ENCODE assay signal across 28 cellular contexts in genomic region chr15:48481802-48482201, GRCh38.
A peak's percentile ranks its signal among the peaks of the same experiment; 100 is the strongest.
DNase-seq lines count a peak whose midpoint lies in the region; TF ChIP-seq lines count a peak whose summit lies in the region.
"Had no signal": no experiment of that assay in that cellular context is flagged by ENCODE, and none has a peak within 500 bp of the region (broad histone marks: within the 10 kb centered on the region; RNA-seq: fewer than 3 reads in every experiment).

No MANE protein-coding gene starts in this region.

- no peak overlapping the region for H3K23ac ChIP-seq in mesendoderm (ENCODE audit: low read length)

- H2AK5ac ChIP-seq in mesendoderm (ENCODE audit: low read length) = no peak overlapping the region

- DNase-seq in EL = peak; percentile 67
- peak; percentile 24 for DNase-seq in Karpas-422
- peak; percentile 53 for DNase-seq in adipocyte (ENCODE audit: low read depth)
- DNase-seq in mesendoderm = peak; percentile 31
- DNase-seq in smooth muscle cell (lab: John Stamatoyannopoulos, UW; ENCODE audit: unreplicated experiment) = no peak
- DNase-seq in NCI-H82 (lab: John Stamatoyannopoulos, UW) = no peak
- DNase-seq in activated T-helper 1 cell treated with anti-CD3 and anti-CD28 coated beads, Interleukin-12 subunit alpha, Interleukin-12 subunit beta, Interleukin-2, Interleukin-4 antibody, amounts not matched to agents 30 ng/mL and 10 ng/mL and 1 ng/mL, durations not matched to agents 14 hours and 24 hours and 36 hours (ENCODE audit: low spot score) = no peak
- DNase-seq: activated CD4-positive, alpha-beta memory T cell treated with anti-CD3 and anti-CD28 coated beads, Interleukin-2, amount 10 ng/mL, durations not matched to agents 7 days and 5 days; activated CD8-positive, alpha-beta memory T cell treated with anti-CD3 and anti-CD28 coated beads, Interleukin-2, amount 50 U/mL, for 4 hours; activated naive CD4-positive, alpha-beta T cell treated with anti-CD3 and anti-CD28 coated beads for 36 hours; adrenal gland; DMS79 treated with DMSO at 0.1 percent for 48 hours; dorsolateral prefrontal cortex; GOT3; hippocampal formation; lower lobe of right lung; naive thymus-derived CD4-positive, alpha-beta T cell; NCI-H1092; NCI-H2081 treated with DMSO at 0.1 percent for 48 hours; right lobe of liver; stimulated activated CD4-positive, alpha-beta T cell treated with anti-CD3 and anti-CD28 coated beads, Interleukin-12 subunit alpha, Interleukin-12 subunit beta, amount 100 ng/mL, for 4 hours; stimulated activated CD4-positive, alpha-beta T cell treated with anti-CD3 and anti-CD28 coated beads, Interleukin-2, amount 100 ng/mL, for 48 hours; T-helper 2 cell; transverse colon had no signal

- H2BK5ac ChIP-seq in mesendoderm (ENCODE audit: low read length) = no peak overlapping the region

- H3K9me2 ChIP-seq in Karpas-422 (replicated peaks; ENCODE audit: insufficient read depth, low read length) = no peaks in the 10 kb centered on the region

- no peaks in the 10 kb centered on the region for H3K79me1 ChIP-seq in mesendoderm (ENCODE audit: low read length)

- no peak overlapping the region for H3K4me2 ChIP-seq in Karpas-422 (ENCODE audit: low read depth, low read length, poor library complexity, severe bottlenecking)
- no peak overlapping the region for H3K4me2 ChIP-seq in mesendoderm (ENCODE audit: low read length)
- no peak overlapping the region for H3K4me2 ChIP-seq in smooth muscle cell

- no peaks in the 10 kb centered on the region for H3K9me3 Mint-ChIP-seq in activated T-helper 1 cell treated with anti-CD3 and anti-CD28 coated beads, Interleukin-12 subunit alpha, Interleukin-12 subunit beta, Interleukin-2, Interleukin-4 antibody, amounts not matched to agents 30 ng/mL and 10 ng/mL and 1 ng/mL, durations not matched to agents 14 hours and 24 hours and 36 hours
- H3K9me3 Mint-ChIP-seq: activated CD4-positive, alpha-beta memory T cell treated with anti-CD3 and anti-CD28 coated beads, Interleukin-2, amount 10 ng/mL, durations not matched to agents 7 days and 5 days; activated naive CD4-positive, alpha-beta T cell treated with anti-CD3 and anti-CD28 coated beads for 36 hours; brain; naive thymus-derived CD4-positive, alpha-beta T cell had no signal

- no peak overlapping the region for H3K4me3 Mint-ChIP-seq in activated T-helper 1 cell treated with anti-CD3 and anti-CD28 coated beads, Interleukin-12 subunit alpha, Interleukin-12 subunit beta, Interleukin-2, Interleukin-4 antibody, amounts not matched to agents 30 ng/mL and 10 ng/mL and 1 ng/mL, durations not matched to agents 14 hours and 24 hours and 36 hours
- H3K4me3 Mint-ChIP-seq: activated CD4-positive, alpha-beta memory T cell treated with anti-CD3 and anti-CD28 coated beads, Interleukin-2, amount 10 ng/mL, durations not matched to agents 7 days and 5 days; activated naive CD4-positive, alpha-beta T cell treated with anti-CD3 and anti-CD28 coated beads for 36 hours; brain; CD14-positive monocyte; naive thymus-derived CD4-positive, alpha-beta T cell had no signal

- no peak overlapping the region for H3K27ac ChIP-seq in Karpas-422 (ENCODE audit: low read length)
- H3K27ac ChIP-seq in mesendoderm (ENCODE audit: low read depth, low read length) = no peak overlapping the region
- H3K27ac ChIP-seq in smooth muscle cell (ENCODE audit: low read depth) = no peak overlapping the region
- H3K27ac ChIP-seq: adrenal gland, lower lobe of right lung, prostate gland, right lobe of liver, RWPE1, transverse colon had no signal

- H4K8ac ChIP-seq in mesendoderm (ENCODE audit: low read depth, low read length) = no peak overlapping the region

- no peak overlapping the region for H3K4ac ChIP-seq in mesendoderm (ENCODE audit: low read depth, low read length)

- H3K18ac ChIP-seq in mesendoderm (ENCODE audit: low read length) = no peak overlapping the region

- no peak overlapping the region for H3K27ac Mint-ChIP-seq in activated T-helper 1 cell treated with anti-CD3 and anti-CD28 coated beads, Interleukin-12 subunit alpha, Interleukin-12 subunit beta, Interleukin-2, Interleukin-4 antibody, amounts not matched to agents 30 ng/mL and 10 ng/mL and 1 ng/mL, durations not matched to agents 14 hours and 24 hours and 36 hours
- H3K27ac Mint-ChIP-seq: activated CD4-positive, alpha-beta memory T cell treated with anti-CD3 and anti-CD28 coated beads, Interleukin-2, amount 10 ng/mL, durations not matched to agents 7 days and 5 days; activated naive CD4-positive, alpha-beta T cell treated with anti-CD3 and anti-CD28 coated beads for 36 hours; CD14-positive monocyte; naive thymus-derived CD4-positive, alpha-beta T cell had no signal

- H3K4me3 ChIP-seq in Karpas-422 (ENCODE audit: low read length) = no peak overlapping the region
- no peak overlapping the region for H3K4me3 ChIP-seq in adipocyte (ENCODE audit: low read length)
- H3K4me3 ChIP-seq in mesendoderm (ENCODE audit: low read length) = no peak overlapping the region
- no peak overlapping the region for H3K4me3 ChIP-seq in smooth muscle cell
- H3K4me3 ChIP-seq: adrenal gland, dorsolateral prefrontal cortex, lower lobe of right lung, prostate gland, right lobe of liver, transverse colon had no signal

- intact Hi-C loops in activated T-helper 1 cell treated with anti-CD3 and anti-CD28 coated beads, Interleukin-12 subunit alpha, Interleukin-12 subunit beta, Interleukin-2, Interleukin-4 antibody, amounts not matched to agents 30 ng/mL and 10 ng/mL and 1 ng/mL, durations not matched to agents 14 hours and 24 hours and 36 hours (cut with micrococcal nuclease) = no loop called here

- H3K9me3 ChIP-seq in Karpas-422 (ENCODE audit: low read length) = no peaks in the 10 kb centered on the region
- H3K9me3 ChIP-seq in adipocyte (ENCODE audit: control insufficient read depth, low read length) = no peaks in the 10 kb centered on the region
- H3K9me3 ChIP-seq in smooth muscle cell (replicated peaks; ENCODE audit: low read depth) = no peaks in the 10 kb centered on the region
- H3K9me3 ChIP-seq: adrenal gland, lower lobe of right lung, prostate gland, right lobe of liver, transverse colon had no signal

- H3K56ac ChIP-seq in mesendoderm (ENCODE audit: low read length) = no peak overlapping the region

- no peak overlapping the region for H4K5ac ChIP-seq in mesendoderm (ENCODE audit: low read length)

- peaks cover 4% of the 10 kb centered on the region for H3F3A ChIP-seq in smooth muscle cell (ENCODE audit: low read depth)

- H3K79me2 ChIP-seq in Karpas-422 (ENCODE audit: low read length) (no peaks in the 10 kb centered on the region), mesendoderm (ENCODE audit: control insufficient read depth, insufficient read depth, low read length) (no peaks in the 10 kb centered on the region), smooth muscle cell (ENCODE audit: low read depth) (no peaks in the 10 kb centered on the region)

- H3K9ac ChIP-seq in Karpas-422 (ENCODE audit: low read length) (no peak overlapping the region), adipocyte (ENCODE audit: low read length) (no peak overlapping the region), mesendoderm (ENCODE audit: low read length) (no peak overlapping the region), smooth muscle cell (ENCODE audit: low read depth) (no peak overlapping the region)

- H3K36me3 Mint-ChIP-seq in activated T-helper 1 cell treated with anti-CD3 and anti-CD28 coated beads, Interleukin-12 subunit alpha, Interleukin-12 subunit beta, Interleukin-2, Interleukin-4 antibody, amounts not matched to agents 30 ng/mL and 10 ng/mL and 1 ng/mL, durations not matched to agents 14 hours and 24 hours and 36 hours (ENCODE audit: low read depth) = no peaks in the 10 kb centered on the region
- H3K36me3 Mint-ChIP-seq: naive thymus-derived CD4-positive, alpha-beta T cell had no signal

- WGBS in mesendoderm (ENCODE audit: extremely low coverage, insufficient coverage, low lambda C conversion rate) = no CpG with 5 or more reads among the region's 2 CpGs
- WGBS in smooth muscle cell (ENCODE audit: low lambda C conversion rate) = 48% methylated on average over 2 of the region's 2 CpGs

- no peak overlapping the region for H2BK15ac ChIP-seq in mesendoderm (replicated peaks; ENCODE audit: low read depth)

- peaks cover 3% of the 10 kb centered on the region for H3K27me3 Mint-ChIP-seq in activated T-helper 1 cell treated with anti-CD3 and anti-CD28 coated beads, Interleukin-12 subunit alpha, Interleukin-12 subunit beta, Interleukin-2, Interleukin-4 antibody, amounts not matched to agents 30 ng/mL and 10 ng/mL and 1 ng/mL, durations not matched to agents 14 hours and 24 hours and 36 hours (ENCODE audit: insufficient read depth)
- H3K27me3 Mint-ChIP-seq: naive thymus-derived CD4-positive, alpha-beta T cell had no signal

- H3K27me3 ChIP-seq in Karpas-422 (ENCODE audit: low read length) = no peaks in the 10 kb centered on the region
- H3K27me3 ChIP-seq in adipocyte (replicated peaks; ENCODE audit: control insufficient read depth, insufficient read depth, low read length) = no peaks in the 10 kb centered on the region
- no peaks in the 10 kb centered on the region for H3K27me3 ChIP-seq in mesendoderm (ENCODE audit: insufficient read depth, low read length, poor library complexity)
- no peaks in the 10 kb centered on the region for H3K27me3 ChIP-seq in smooth muscle cell (ENCODE audit: low read depth)
- H3K27me3 ChIP-seq: adrenal gland, dorsolateral prefrontal cortex, right lobe of liver, transverse colon had no signal

- no peak overlapping the region for H2AFZ ChIP-seq in Karpas-422 (ENCODE audit: low read length)
- H2AFZ ChIP-seq in smooth muscle cell (ENCODE audit: low read depth) = no peak overlapping the region

- no peaks in the 10 kb centered on the region for H3K36me3 ChIP-seq in Karpas-422 (ENCODE audit: insufficient read depth, low read length)
- H3K36me3 ChIP-seq in adipocyte (ENCODE audit: control insufficient read depth, insufficient read depth, low read length, severe bottlenecking) = peaks cover 98% of the 10 kb centered on the region
- no peaks in the 10 kb centered on the region for H3K36me3 ChIP-seq in mesendoderm (ENCODE audit: control insufficient read depth, insufficient read depth, low read length)
- peaks cover 33% of the 10 kb centered on the region for H3K36me3 ChIP-seq in smooth muscle cell (ENCODE audit: low read depth)
- H3K36me3 ChIP-seq: prostate gland, right lobe of liver, transverse colon had no signal

- H4K20me1 ChIP-seq in Karpas-422 (ENCODE audit: insufficient read depth, low read depth, low read length) = no peaks in the 10 kb centered on the region
- no peaks in the 10 kb centered on the region for H4K20me1 ChIP-seq in smooth muscle cell (ENCODE audit: low read depth)

- no peak for TF ChIP-seq CTCF in smooth muscle cell (IDR thresholded peaks at IDR 0.05; ENCODE audit: borderline replicate concordance, insufficient read depth, poor library complexity, severe bottlenecking)

- no peaks in the 10 kb centered on the region for H3K4me1 Mint-ChIP-seq in activated T-helper 1 cell treated with anti-CD3 and anti-CD28 coated beads, Interleukin-12 subunit alpha, Interleukin-12 subunit beta, Interleukin-2, Interleukin-4 antibody, amounts not matched to agents 30 ng/mL and 10 ng/mL and 1 ng/mL, durations not matched to agents 14 hours and 24 hours and 36 hours (ENCODE audit: low read depth)
- H3K4me1 Mint-ChIP-seq: CD14-positive monocyte had no signal

- H3K4me1 ChIP-seq in Karpas-422 (ENCODE audit: low read length) (no peaks in the 10 kb centered on the region), adipocyte (ENCODE audit: control insufficient read depth, insufficient read depth, low read length) (peaks cover 44% of the 10 kb centered on the region), mesendoderm (ENCODE audit: control insufficient read depth, low read depth, low read length) (no peaks in the 10 kb centered on the region), smooth muscle cell (ENCODE audit: low read depth) (no peaks in the 10 kb centered on the region)
- H3K4me1 ChIP-seq: adrenal gland, lower lobe of right lung, prostate gland, right lobe of liver, transverse colon had no signal

- no peak overlapping the region for H2BK120ac ChIP-seq in mesendoderm (ENCODE audit: low read depth, low read length)

Comparison
In these comparisons a context has a peak if more than half of its experiments do, and no peak if none do; other contexts are left out.
1. DNase-seq: peak in EL (single experiment), Karpas-422 (single experiment), adipocyte (single experiment) and mesendoderm (single experiment); none in smooth muscle cell (single experiment), NCI-H82 (single experiment) and activated T-helper 1 cell treated with anti-CD3 and anti-CD28 coated beads, Interleukin-12 subunit alpha, Interleukin-12 subunit beta, Interleukin-2, Interleukin-4 antibody, amounts not matched to agents 30 ng/mL and 10 ng/mL and 1 ng/mL, durations not matched to agents 14 hours and 24 hours and 36 hours (single experiment).